In the genomic region with DNA sequence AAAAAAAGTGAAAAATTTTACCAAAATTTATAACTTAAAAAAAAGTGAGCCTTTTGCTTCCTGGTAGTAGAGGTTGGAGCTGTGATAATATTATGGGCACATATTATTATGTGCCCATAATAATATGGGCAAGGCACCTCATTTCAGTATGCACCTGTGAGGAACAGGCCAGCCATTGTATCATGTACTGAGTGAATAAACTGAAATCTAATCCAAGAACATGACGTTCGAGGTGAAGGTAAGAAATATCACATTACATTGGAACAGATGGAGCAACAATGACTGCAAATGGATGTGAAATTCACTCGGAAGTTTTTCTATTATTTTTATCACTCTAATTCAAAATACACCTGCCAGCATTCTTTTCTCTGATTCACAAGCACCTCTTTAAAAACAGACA, we compare ENCODE assay signal across 13 cellular contexts.
"Had no signal": no experiment of that assay in that cellular context is flagged by ENCODE, and none has a peak within 500 bp of the region (broad histone marks: within the 10 kb centered on the region; RNA-seq: fewer than 3 reads in every experiment).

No MANE protein-coding gene starts in this region.

- H3K27ac ChIP-seq: adrenal gland had no signal

- H3K4me3 ChIP-seq: adrenal gland, spleen had no signal

- DNase-seq: activated CD4-positive, alpha-beta T cell treated with anti-CD3 and anti-CD28 coated beads, Interleukin-2, amount 50 U/mL, for 1 hour; activated naive CD4-positive, alpha-beta T cell treated with anti-CD3 and anti-CD28 coated beads, Interleukin-2, amount 50 U/mL, for 16 hours; activated T-cell treated with anti-CD3 and anti-CD28 coated beads for 4 hours; adrenal gland; kidney; left ventricle myocardium superior; mesendoderm; nephron progenitor cell; spleen; stimulated activated CD4-positive, alpha-beta T cell treated with anti-CD3 and anti-CD28 coated beads, Interleukin-2, amount 100 ng/mL, for 24 hours; stimulated activated naive CD4-positive, alpha-beta T cell; substantia nigra; trophoblast cell had no signal

- H3K27me3 ChIP-seq: adrenal gland, spleen had no signal

- H3K9me3 ChIP-seq: adrenal gland had no signal

- H3K36me3 ChIP-seq: adrenal gland, spleen had no signal
